In the genomic region with DNA sequence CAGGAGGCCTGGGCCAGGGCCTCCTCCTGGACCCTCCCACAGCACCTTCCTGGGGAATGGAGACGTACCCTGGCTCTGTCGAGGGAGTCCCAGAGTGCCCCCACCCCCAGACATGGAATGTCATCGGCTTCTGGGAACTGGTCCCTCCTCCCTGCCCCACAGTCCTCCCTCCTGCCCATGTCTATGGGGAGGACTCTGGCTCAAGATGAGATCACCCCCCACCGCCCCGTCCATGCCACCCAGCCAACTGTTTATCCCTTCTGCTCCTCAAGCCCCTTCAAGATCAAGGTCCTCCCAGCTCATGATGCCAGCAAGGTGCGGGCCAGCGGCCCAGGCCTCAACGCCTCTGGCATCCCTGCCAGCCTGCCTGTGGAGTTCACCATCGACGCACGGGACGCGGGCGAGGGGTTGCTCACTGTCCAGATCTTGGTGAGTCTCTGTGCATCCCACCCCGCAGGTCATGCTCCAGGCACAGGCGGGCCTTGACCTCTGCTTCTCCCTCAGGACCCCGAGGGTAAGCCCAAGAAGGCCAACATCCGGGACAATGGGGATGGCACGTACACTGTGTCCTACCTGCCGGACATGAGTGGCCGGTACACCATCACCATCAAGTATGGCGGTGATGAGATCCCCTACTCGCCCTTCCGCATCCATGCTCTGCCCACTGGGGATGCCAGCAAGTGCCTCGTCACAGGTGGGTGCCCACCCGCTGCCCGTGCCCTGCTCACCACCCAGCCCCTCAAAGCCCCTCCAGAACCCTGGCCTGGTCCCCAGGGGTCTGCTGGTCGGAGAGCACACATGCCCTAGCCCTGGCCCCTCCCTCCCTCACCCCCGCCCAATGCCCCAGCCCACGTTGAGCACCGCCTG, we compare ENCODE assay signal across 1 cellular context.
TF ChIP-seq lines count a peak whose summit lies in the region.

No MANE protein-coding gene starts in this region.

TF ChIP-seq in endothelial cell of umbilical vein, 7 proteins besides CTCF, POLR2A, EP300 and RAD21:
- no peak for TF ChIP-seq FOS (IDR thresholded peaks at IDR 0.05; ENCODE audit: borderline replicate concordance, insufficient read depth, low read length)
- no peak for TF ChIP-seq MYC (IDR thresholded peaks at IDR 0.05; ENCODE audit: low read depth, low read length)
- no peak for TF ChIP-seq POLR2AphosphoS5 (IDR thresholded peaks at IDR 0.05; ENCODE audit: insufficient read depth, low read depth, low read length)
- TF ChIP-seq EZH2 (IDR thresholded peaks at IDR 0.05; ENCODE audit: borderline replicate concordance, low read depth, low read length, severe bottlenecking) = no peak
- TF ChIP-seq, protein P1, sequence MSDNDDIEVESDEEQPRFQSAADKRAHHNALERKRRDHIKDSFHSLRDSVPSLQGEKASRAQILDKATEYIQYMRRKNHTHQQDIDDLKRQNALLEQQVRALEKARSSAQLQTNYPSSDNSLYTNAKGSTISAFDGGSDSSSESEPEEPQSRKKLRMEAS (IDR thresholded peaks at IDR 0.05; ENCODE audit: insufficient read depth, insufficient read length) = no peak
- TF ChIP-seq GATA2 (IDR thresholded peaks at IDR 0.05; ENCODE audit: insufficient read depth, insufficient read length, low read depth, low read length) = no peak
- no peak for TF ChIP-seq JUN (IDR thresholded peaks at IDR 0.05; ENCODE audit: borderline replicate concordance, insufficient read depth, insufficient read length, low read depth)
